In genomic region chr2:105338020-105338385, GRCh38 we compare ENCODE assay signal across 8 cellular contexts. TPM values are rescaled to one million over a fixed set of nuclear protein-coding genes. Genes with fewer than 3 reads are reported as not detected.
DNase-seq lines count a peak whose midpoint lies in the region; ATAC-seq and TF ChIP-seq lines count a peak whose summit lies in the region.

No MANE protein-coding gene starts in this region.

- intact Hi-C loops in PC-9 (cut with micrococcal nuclease; ENCODE audit: unreplicated experiment), result no loop called here

- H3K4me1 ChIP-seq in PC-9 (replicated peaks; ENCODE audit: insufficient read depth) (peaks cover 20% of the 10 kb centered on the region), esophagus (ENCODE audit: control insufficient read depth in 2 of 2, insufficient read depth in 2 of 2, low read length in 1 of 2) (no peaks in the 10 kb centered on the region), trophoblast cell (ENCODE audit: control insufficient read depth in 1 of 2, insufficient read depth in 2 of 2, low read length in 2 of 2) (peaks cover 0 to 1% of the 10 kb centered on the region in 2 experiments)

- H3K79me2 ChIP-seq in PC-9 (ENCODE audit: low read depth), result peaks cover 52% of the 10 kb centered on the region
- peaks cover 8% of the 10 kb centered on the region for H3K79me2 ChIP-seq in trophoblast cell (ENCODE audit: control insufficient read depth, insufficient read depth, low read length, poor library complexity)

- no peaks in the 10 kb centered on the region for H3K9me3 ChIP-seq in PC-9 (ENCODE audit: insufficient read depth, low read depth)
- no peaks in the 10 kb centered on the region for H3K9me3 ChIP-seq in esophagus (ENCODE audit: control insufficient read depth in 2 of 2, insufficient read depth in 1 of 2, low read depth in 1 of 2, low read length in 1 of 2)
- no peaks in the 10 kb centered on the region for H3K9me3 ChIP-seq in trophoblast cell (ENCODE audit: insufficient read depth, low read depth, low read length)

- DNase-seq in EH (ENCODE audit: low read depth) (peak; percentile 15), PC-9 (no peak), trophoblast cell (peak in 1 of 2 donors; percentile 33), NCI-H510A treated with DMSO at 0.1 percent for 48 hours (lab: John Stamatoyannopoulos, UW) (no peak), COLO668 (lab: John Stamatoyannopoulos, UW; ENCODE audit: unreplicated experiment) (no peak), NCI-H2196 (lab: John Stamatoyannopoulos, UW; ENCODE audit: unreplicated experiment) (no peak)

- H3K79me1 ChIP-seq in trophoblast cell (ENCODE audit: low read length), result peaks cover 7% of the 10 kb centered on the region

- H2BK120ac ChIP-seq in trophoblast cell (ENCODE audit: insufficient read depth, low read length, poor library complexity), result no peak overlapping the region

- H3K36me3 ChIP-seq in PC-9 (ENCODE audit: low read depth) (peaks cover 28% of the 10 kb centered on the region), esophagus (ENCODE audit: control insufficient read depth in 2 of 2, insufficient read depth in 2 of 2, low read length in 1 of 2) (peaks cover 3 to 5% of the 10 kb centered on the region in 2 donors), trophoblast cell (ENCODE audit: control insufficient read depth in 1 of 2, insufficient read depth in 2 of 2, low read length in 2 of 2) (peaks cover 5 to 17% of the 10 kb centered on the region in 2 experiments)

- H3K4me3 ChIP-seq in PC-9, result peak overlapping the region; percentile 100
- H3K4me3 ChIP-seq in esophagus (ENCODE audit: low read depth in 1 of 2, low read length in 2 of 2), result peak overlapping the region; percentile 59 to 69
- H3K4me3 ChIP-seq in trophoblast cell (ENCODE audit: low read depth, low read length), result peak overlapping the region; percentile 89

- H2AFZ ChIP-seq in PC-9 (peak overlapping the region; percentile 93), trophoblast cell (ENCODE audit: insufficient read depth, low read length, poor library complexity) (peak overlapping the region; percentile 77)

- ATAC-seq in GM21825 (IDR thresholded peaks at IDR 0.05; ENCODE audit: unreplicated experiment), result peak; percentile 17

- H4K8ac ChIP-seq in trophoblast cell (ENCODE audit: low read depth, low read length), result peak overlapping the region; percentile 90

- H4K91ac ChIP-seq in trophoblast cell (ENCODE audit: low read depth, low read length), result no peak overlapping the region

- TSS peak; percentile 47 for BruUV-seq in PC-9 (replicated peaks; lab: Mats Ljungman, UMichigan)

- H3K4me2 ChIP-seq in PC-9 (peak overlapping the region; percentile 89), trophoblast cell (ENCODE audit: low read length) (peak overlapping the region; percentile 63)

- TF ChIP-seq CTCF in PC-9 (conservative IDR thresholded peaks at IDR 0.05), result no peak

- no peak overlapping the region for H2BK5ac ChIP-seq in trophoblast cell (ENCODE audit: low read depth, low read length, poor library complexity)

- peak overlapping the region; percentile 96 for H3K4ac ChIP-seq in trophoblast cell (ENCODE audit: low read depth, low read length)

- peak overlapping the region; percentile 64 for H3K18ac ChIP-seq in trophoblast cell (ENCODE audit: low read length)

- H3K14ac ChIP-seq in trophoblast cell (ENCODE audit: low read length), result no peak overlapping the region

- CTCF ChIA-PET in PC-9 (lab: Charles Lee), result no interaction called here

- POLR2A ChIA-PET in PC-9 (lab: Charles Lee; ENCODE audit: unreplicated experiment), result interaction anchor here (0.6 to 0.7 kb wide), 2 partner anchors 18 to 203 kb away, joined by 5 to 13 read pairs; no protein-coding TSS in a partner anchor

- H3K23ac ChIP-seq in trophoblast cell (ENCODE audit: low read length), result no peak overlapping the region

- no peak overlapping the region for H2BK12ac ChIP-seq in trophoblast cell (ENCODE audit: low read length)

- H4K20me1 ChIP-seq in PC-9 (ENCODE audit: insufficient read depth), result no peaks in the 10 kb centered on the region; the same call in 1 of the 2 replicates

- no peaks in the 10 kb centered on the region for H3K9me2 ChIP-seq in PC-9 (ENCODE audit: insufficient read depth)

- no peak overlapping the region for H2AK5ac ChIP-seq in trophoblast cell (ENCODE audit: low read length)

- WGBS in esophagus, 2 donors, result 6 to 7% methylated on average over 5 of the region's 5 CpGs
- 100% methylated on average over 1 of the region's 5 CpGs for WGBS in trophoblast cell (ENCODE audit: extremely low coverage, insufficient coverage, insufficient read length)

- peak overlapping the region; percentile 86 for H3K9ac ChIP-seq in trophoblast cell (ENCODE audit: low read length)

- no peak overlapping the region for H4K12ac ChIP-seq in trophoblast cell (ENCODE audit: low read depth, low read length)

- peaks cover 9% of the 10 kb centered on the region; the same call in 1 of the 2 replicates for H3F3A ChIP-seq in PC-9 (ENCODE audit: insufficient read depth, low read depth)

- no peaks in the 10 kb centered on the region for H3K27me3 ChIP-seq in PC-9 (ENCODE audit: insufficient read depth, low read depth)
- H3K27me3 ChIP-seq in esophagus (ENCODE audit: control insufficient read depth in 1 of 2, insufficient read depth in 2 of 2, low read length in 2 of 2), result no peaks in the 10 kb centered on the region
- no peaks in the 10 kb centered on the region for H3K27me3 ChIP-seq in trophoblast cell (ENCODE audit: insufficient read depth, low read length)

- H3K27ac ChIP-seq in PC-9 (no peak overlapping the region), esophagus (ENCODE audit: low read depth in 2 of 2, low read length in 1 of 2) (peak overlapping the region; percentile 97 to 98), trophoblast cell (ENCODE audit: low read depth, low read length) (no peak overlapping the region)

RNA-seq across cellular contexts. Expression of gene C2orf49, which starts 0.7 kb away (rescaled TPM):
- total RNA-seq in PC-9 (2021), result 16.2 and 19.8 TPM in 2 replicates
- polyA plus RNA-seq in esophagus, result 1 to 10 TPM; 6.6 to 8.7 TPM
- 34.1 and 35.9 TPM in 2 replicates for polyA plus RNA-seq in trophoblast cell (2013)

RNA-seq across cellular contexts. Expression of gene TGFBRAP1, which starts 8.5 kb away (rescaled TPM):
- 11.4 and 16.7 TPM in 2 replicates for total RNA-seq in PC-9 (2021)
- 1 to 10 TPM; 2.3 to 5.3 TPM for polyA plus RNA-seq in esophagus
- 16.6 and 17.3 TPM in 2 replicates for polyA plus RNA-seq in trophoblast cell (2013)

Comparison
In these comparisons a context has a peak if more than half of its experiments do, and no peak if none do; other contexts are left out.
1. H3K27ac ChIP-seq: peak in esophagus (2 of 2); none in PC-9 (single experiment) and trophoblast cell (single experiment).
2. Peak in every context shown above with its lines, with median percentiles within 50 percentile points of each other: H3K4me3 ChIP-seq.